ENCODE assay signal across 6 cellular contexts in genomic region chr7:122561326-122561725, GRCh38.
"Had no signal": no experiment of that assay in that cellular context is flagged by ENCODE, and none has a peak within 500 bp of the region (broad histone marks: within the 10 kb centered on the region; RNA-seq: fewer than 3 reads in every experiment).

No MANE protein-coding gene starts in this region.

- DNase-seq: H9, HCEC 1CT had no signal

- H3K27ac ChIP-seq: HL-60 had no signal

- ATAC-seq: GM23338, HepG2 had no signal

- FAIRE-seq: H54, HepG2 had no signal

- H3K4me3 ChIP-seq: GM23338 had no signal
